Comparison of ENCODE assay signal across 8 cellular contexts in genomic region chr11:57647960-57648776, GRCh38. TPM values are rescaled to one million over a fixed set of nuclear protein-coding genes. Genes with fewer than 3 reads are reported as not detected.
DNase-seq lines count a peak whose midpoint lies in the region; ATAC-seq and TF ChIP-seq lines count a peak whose summit lies in the region.

No MANE protein-coding gene starts in this region.

- H3K36me3 Mint-ChIP-seq in T-helper 1 cell treated with Interleukin-12 subunit alpha and Interleukin-12 subunit beta and Interleukin-4 antibody, amounts not matched to agents 30 μg/mL and 1 μg/mL, for 36 hours (ENCODE audit: low read depth), result peaks cover 5% of the 10 kb centered on the region

- no peaks in the 10 kb centered on the region for H4K20me1 ChIP-seq in fibroblast of lung (ENCODE audit: control insufficient read depth, extremely low read depth, insufficient read depth, low read length)

- H3K9me3 ChIP-seq in fibroblast of lung (ENCODE audit: control insufficient read depth, insufficient read depth, low read depth, low read length), result no peaks in the 10 kb centered on the region
- H3K9me3 ChIP-seq in skeletal muscle tissue (ENCODE audit: control insufficient read depth in 3 of 3, low read length in 3 of 3), result no peaks in the 10 kb centered on the region
- no peaks in the 10 kb centered on the region for H3K9me3 ChIP-seq in adrenal gland (replicated peaks in 1 of 3)

- TF ChIP-seq POLR2A in adrenal gland (IDR thresholded peaks at IDR 0.05), result no peak

- TF ChIP-seq CTCF in fibroblast of lung (conservative IDR thresholded peaks at IDR 0.05 in 1 of 2, IDR thresholded peaks at IDR 0.05 in 1 of 2; ENCODE audit: low read depth in 1 of 2, low read length in 2 of 2) (no peak), adrenal gland (IDR thresholded peaks at IDR 0.05) (no peak)

- no peak overlapping the region for H3K27ac Mint-ChIP-seq in T-helper 1 cell treated with Interleukin-12 subunit alpha and Interleukin-12 subunit beta and Interleukin-4 antibody, amounts not matched to agents 30 μg/mL and 1 μg/mL, for 36 hours

- H3K4me3 ChIP-seq in fibroblast of lung (replicated peaks in 1 of 4; ENCODE audit: control extremely low read depth in 1 of 4, insufficient read depth in 1 of 4, low read depth in 3 of 4, low read length in 4 of 4) (peak overlapping the region in 2 of 4 experiments; percentile 76 to 78), skeletal muscle tissue (ENCODE audit: low read length in 3 of 3) (peak overlapping the region; percentile 41 to 75 (median 68)), adrenal gland (no peak overlapping the region)

- no peak overlapping the region for H2AFZ ChIP-seq in fibroblast of lung (ENCODE audit: low read length)

- peak overlapping the region; percentile 63 for H3K4me2 ChIP-seq in fibroblast of lung (ENCODE audit: extremely low read depth, insufficient read depth, low read length)

- H3K9ac ChIP-seq in fibroblast of lung (ENCODE audit: insufficient read depth, low read length) (no peak overlapping the region), skeletal muscle tissue (ENCODE audit: low read depth in 1 of 3, low read length in 3 of 3) (peak overlapping the region in 2 of 3 donors; percentile 32 to 33)

- DNase-seq in T-helper 1 cell, result no peak
- peak; percentile 39 for DNase-seq in SK-N-DZ (ENCODE audit: low spot score)
- DNase-seq in fibroblast of lung (ENCODE audit: low read depth in 2 of 2), result no peak
- no peak for DNase-seq in adrenal gland

- no peaks in the 10 kb centered on the region for H3K79me2 ChIP-seq in fibroblast of lung (ENCODE audit: control insufficient read depth, insufficient read depth, low read length)

- H3K27me3 ChIP-seq in fibroblast of lung (ENCODE audit: control insufficient read depth, insufficient read depth, low read length) (peaks cover 26% of the 10 kb centered on the region), skeletal muscle tissue (ENCODE audit: control insufficient read depth in 3 of 3, insufficient read depth in 3 of 3, low read length in 3 of 3) (peaks cover 40 to 53% (median 44%) of the 10 kb centered on the region in 3 donors), adrenal gland (peaks cover 18% of the 10 kb centered on the region)

- H3K27ac ChIP-seq in fibroblast of lung (ENCODE audit: insufficient read depth, low read length), result no peak overlapping the region
- no peak overlapping the region for H3K27ac ChIP-seq in skeletal muscle tissue (ENCODE audit: low read depth, low read length)
- H3K27ac ChIP-seq in adrenal gland, result peak overlapping the region in 1 of 5 donors; percentile 46

- H3K4me3 Mint-ChIP-seq in T-helper 1 cell treated with Interleukin-12 subunit alpha and Interleukin-12 subunit beta and Interleukin-4 antibody, amounts not matched to agents 30 μg/mL and 1 μg/mL, for 36 hours, result peak overlapping the region; percentile 88

- peaks cover 47% of the 10 kb centered on the region for H3K4me1 Mint-ChIP-seq in T-helper 1 cell treated with Interleukin-12 subunit alpha and Interleukin-12 subunit beta and Interleukin-4 antibody, amounts not matched to agents 30 μg/mL and 1 μg/mL, for 36 hours (ENCODE audit: low read depth)

- 5 to 19% (median 12%) methylated on average over 7 to 11 of the region's 11 CpGs for WGBS in adrenal gland, 4 donors

- H3K36me3 ChIP-seq in fibroblast of lung (ENCODE audit: control insufficient read depth, insufficient read depth, low read length), result no peaks in the 10 kb centered on the region
- no peaks in the 10 kb centered on the region for H3K36me3 ChIP-seq in skeletal muscle tissue (ENCODE audit: control insufficient read depth in 3 of 3, insufficient read depth in 3 of 3, low read length in 3 of 3)
- no peaks in the 10 kb centered on the region for H3K36me3 ChIP-seq in adrenal gland (replicated peaks in 1 of 2)

- intact Hi-C loops in adrenal gland (cut with DNase I), result loop anchor here (10.0 kb wide), 3 partner anchors 53 to 303 kb away; partner anchors contain the start of genes RTN4RL2 (in 1 of the 2) and SERPING1 (in 1 of the 2)

- H3K27me3 Mint-ChIP-seq in T-helper 1 cell treated with Interleukin-12 subunit alpha and Interleukin-12 subunit beta and Interleukin-4 antibody, amounts not matched to agents 30 μg/mL and 1 μg/mL, for 36 hours (ENCODE audit: low read depth), result peaks cover 51% of the 10 kb centered on the region

- H3K9me3 Mint-ChIP-seq in T-helper 1 cell treated with Interleukin-12 subunit alpha and Interleukin-12 subunit beta and Interleukin-4 antibody, amounts not matched to agents 30 μg/mL and 1 μg/mL, for 36 hours, result no peaks in the 10 kb centered on the region

- ATAC-seq in HG03159 (IDR thresholded peaks at IDR 0.05; ENCODE audit: unreplicated experiment) (no peak), HG03342 (IDR thresholded peaks at IDR 0.05; ENCODE audit: unreplicated experiment) (no peak)

- H3K4me1 ChIP-seq in fibroblast of lung (ENCODE audit: control insufficient read depth, extremely low read depth, insufficient read depth, low read length) (peaks cover 23% of the 10 kb centered on the region), skeletal muscle tissue (ENCODE audit: control insufficient read depth in 3 of 3, insufficient read depth in 3 of 3, low read length in 3 of 3) (peaks cover 34 to 45% (median 36%) of the 10 kb centered on the region in 3 donors), adrenal gland (replicated peaks in 1 of 2) (peaks cover 0 to 29% of the 10 kb centered on the region in 2 donors)

RNA-seq across cellular contexts. Expression of gene YPEL4, which starts 1.5 kb away (rescaled TPM):
- polyA plus RNA-seq in SK-N-DZ (2014; cell fraction: cytosol; rRNA removed), result 0.41 and 0.46 TPM in 2 replicates
- polyA plus RNA-seq in SK-N-DZ (2014; cell fraction: nucleus; rRNA removed), result 0.40 and 1.1 TPM in 2 replicates
- 1.5 and 2.3 TPM in 2 replicates for total RNA-seq in fibroblast of lung
- 0.10 and 0.59 TPM in 2 replicates for polyA plus RNA-seq in fibroblast of lung
- polyA plus RNA-seq in fibroblast of lung (2012), result 0.24 and 0.79 TPM in 2 replicates
- 0.47 TPM in 1 of 2 replicates, not detected in the other for polyA minus RNA-seq in fibroblast of lung (ENCODE audit: low replicate concordance)
- 0.52 TPM for total RNA-seq in skeletal muscle tissue
- 1 to 10 TPM in 6 of 8 donors, under 1 TPM in 2; 0.18 to 4.4 (median 1.8) TPM for total RNA-seq in adrenal gland
- polyA plus RNA-seq in adrenal gland, result 10 to 100 TPM in 1 of 3 donors, 1 to 10 TPM in 2; 1.6 to 15.7 (median 5.2) TPM

RNA-seq across cellular contexts. Expression of gene CLP1, which starts 9.4 kb away (rescaled TPM):
- 40.8 and 50.6 TPM in 2 replicates for polyA plus RNA-seq in SK-N-DZ (2014; cell fraction: cytosol; rRNA removed)
- polyA plus RNA-seq in SK-N-DZ (2014; cell fraction: nucleus; rRNA removed), result 15.8 and 17.1 TPM in 2 replicates
- total RNA-seq in fibroblast of lung, result 13.2 and 17.2 TPM in 2 replicates
- polyA plus RNA-seq in fibroblast of lung, result 24.1 and 31.5 TPM in 2 replicates
- 10.7 and 15.2 TPM in 2 replicates for polyA plus RNA-seq in fibroblast of lung (2012)
- 11.3 and 25.0 TPM in 2 replicates for polyA minus RNA-seq in fibroblast of lung (ENCODE audit: low replicate concordance)
- 20.4 TPM for total RNA-seq in skeletal muscle tissue
- total RNA-seq in adrenal gland, result 10 to 100 TPM in 7 of 8 donors, 1 to 10 TPM in 1; 6.8 to 13.6 (median 12.0) TPM
- 10 to 100 TPM in 1 of 3 donors, 1 to 10 TPM in 2; 5.5 to 10.3 (median 6.5) TPM for polyA plus RNA-seq in adrenal gland

RNA-seq across cellular contexts. Expression of gene ZDHHC5, which starts 19.7 kb away (rescaled TPM):
- 16.8 and 18.5 TPM in 2 replicates for polyA plus RNA-seq in SK-N-DZ (2014; cell fraction: cytosol; rRNA removed)
- polyA plus RNA-seq in SK-N-DZ (2014; cell fraction: nucleus; rRNA removed), result 19.4 and 21.1 TPM in 2 replicates
- 26.7 and 33.9 TPM in 2 replicates for total RNA-seq in fibroblast of lung
- polyA plus RNA-seq in fibroblast of lung, result 58.9 and 69.8 TPM in 2 replicates
- polyA plus RNA-seq in fibroblast of lung (2012), result 40.5 and 46.5 TPM in 2 replicates
- polyA minus RNA-seq in fibroblast of lung (ENCODE audit: low replicate concordance), result 113 and 142 TPM in 2 replicates
- 19.3 TPM for total RNA-seq in skeletal muscle tissue
- total RNA-seq in adrenal gland, result 100 to 1,000 TPM in 1 of 8 donors, 10 to 100 TPM in 7; 29.6 to 111 (median 52.5) TPM
- polyA plus RNA-seq in adrenal gland, result 10 to 100 TPM; 28.2 to 69.4 (median 34.9) TPM

RNA-seq across cellular contexts. Expression of gene SERPING1, which starts 50.7 kb away (rescaled TPM):
- polyA plus RNA-seq in SK-N-DZ (2014; cell fraction: cytosol; rRNA removed), result 22.4 and 28.2 TPM in 2 replicates
- polyA plus RNA-seq in SK-N-DZ (2014; cell fraction: nucleus; rRNA removed), result 11.5 and 26.6 TPM in 2 replicates
- total RNA-seq in fibroblast of lung (17.2 and 20.0 TPM in 2 replicates), skeletal muscle tissue (15.1 TPM), adrenal gland (100 to 1,000 TPM in 7 of 8 donors, 10 to 100 TPM in 1; 96.9 to 423 (median 154) TPM)
- polyA plus RNA-seq in fibroblast of lung (35.8 and 117 TPM in 2 replicates), adrenal gland (100 to 1,000 TPM; 157 to 353 (median 220) TPM)
- polyA plus RNA-seq in fibroblast of lung (2012), result 50.5 and 196 TPM in 2 replicates
- 25.9 and 211 TPM in 2 replicates for polyA minus RNA-seq in fibroblast of lung (ENCODE audit: low replicate concordance)

Comparison
In these comparisons a context has a peak if more than half of its experiments do, and no peak if none do; other contexts are left out.
1. H3K4me3 ChIP-seq: peak in skeletal muscle tissue (3 of 3); none in adrenal gland (0 of 4).